8 cellular contexts compared by ENCODE assay signal in genomic region chr2:70247364-70248144, GRCh38. TPM values are rescaled to one million over a fixed set of nuclear protein-coding genes. Genes with fewer than 3 reads are reported as not detected.
DNase-seq lines count a peak whose midpoint lies in the region; ATAC-seq, FAIRE-seq and TF ChIP-seq lines count a peak whose summit lies in the region.

No MANE protein-coding gene starts in this region.

- peak overlapping the region; percentile 84 for H4K5ac ChIP-seq in mesendoderm (ENCODE audit: low read length)

- no peak for TF ChIP-seq CTCF in bronchial epithelial cell (IDR thresholded peaks at IDR 0.05; ENCODE audit: insufficient read depth, low read length, severe bottlenecking)

- peak overlapping the region; percentile 99 for H3K56ac ChIP-seq in mesendoderm (ENCODE audit: low read length)

- H3K79me2 ChIP-seq in mesendoderm (ENCODE audit: control insufficient read depth, insufficient read depth, low read length), result peaks cover 56% of the 10 kb centered on the region

- no peak overlapping the region for H4K8ac ChIP-seq in mesendoderm (ENCODE audit: low read depth, low read length)

- H2BK15ac ChIP-seq in mesendoderm (replicated peaks; ENCODE audit: low read depth), result no peak overlapping the region

- peak overlapping the region; percentile 94 for H3K27ac ChIP-seq in mesendoderm (ENCODE audit: low read depth, low read length)

- no peaks in the 10 kb centered on the region for H3K27me3 ChIP-seq in bronchial epithelial cell (ENCODE audit: control insufficient read depth, insufficient read depth, low read length)
- H3K27me3 ChIP-seq in mesendoderm (ENCODE audit: insufficient read depth, low read length, poor library complexity), result no peaks in the 10 kb centered on the region

- H2BK5ac ChIP-seq in mesendoderm (ENCODE audit: low read length), result peak overlapping the region; percentile 97

- peak overlapping the region; percentile 51 for H3K18ac ChIP-seq in mesendoderm (ENCODE audit: low read length)

- peak overlapping the region; percentile 97 for H3K4me3 ChIP-seq in bronchial epithelial cell (ENCODE audit: low read depth, low read length)
- H3K4me3 ChIP-seq in mesendoderm (ENCODE audit: low read length), result peak overlapping the region; percentile 80

- H2AK5ac ChIP-seq in mesendoderm (ENCODE audit: low read length), result peak overlapping the region; percentile 77

- peak overlapping the region; percentile 68 for H3K4me2 ChIP-seq in mesendoderm (ENCODE audit: low read length)

- H3K36me3 ChIP-seq in bronchial epithelial cell (ENCODE audit: control insufficient read depth, insufficient read depth, low read length), result no peaks in the 10 kb centered on the region
- no peaks in the 10 kb centered on the region for H3K36me3 ChIP-seq in mesendoderm (ENCODE audit: control insufficient read depth, insufficient read depth, low read length)

- no peak for ATAC-seq in HG02798 (IDR thresholded peaks at IDR 0.05; ENCODE audit: poor library complexity, unreplicated experiment)

- no peaks in the 10 kb centered on the region for H3K79me1 ChIP-seq in mesendoderm (ENCODE audit: low read length)

- H3K9ac ChIP-seq in mesendoderm (ENCODE audit: low read length), result peak overlapping the region; percentile 95

- H2BK120ac ChIP-seq in mesendoderm (ENCODE audit: low read depth, low read length), result no peak overlapping the region

- no peak for FAIRE-seq in bronchial epithelial cell (lab: Jason Lieb, UNC)
- FAIRE-seq in urothelium cell line (lab: Jason Lieb, UNC), result no peak

- H3K4me1 ChIP-seq in mesendoderm (ENCODE audit: control insufficient read depth, low read depth, low read length), result peaks cover 6% of the 10 kb centered on the region

- no CpG with 5 or more reads among the region's 18 CpGs for WGBS in mesendoderm (ENCODE audit: extremely low coverage, insufficient coverage, low lambda C conversion rate)

- peak overlapping the region; percentile 97 for H3K23ac ChIP-seq in mesendoderm (ENCODE audit: low read length)

- DNase-seq in NCI-H1417 (lab: John Stamatoyannopoulos, UW) (peak; percentile 49 to 89 (median 61)), NCI-H1417 treated with DMSO at 0.1 percent for 48 hours (lab: John Stamatoyannopoulos, UW) (no peak), NCI-H345 (lab: John Stamatoyannopoulos, UW) (peak; percentile 29), bronchial epithelial cell (ENCODE audit: low read depth) (peak; percentile 15), mesendoderm (no peak), urothelium cell line (ENCODE audit: low spot score) (peak; percentile 12), ecto neural progenitor cell (ENCODE audit: low spot score) (no peak)

- peak overlapping the region; percentile 82 for H3K4ac ChIP-seq in mesendoderm (ENCODE audit: low read depth, low read length)

RNA-seq across cellular contexts. Expression of gene TIA1, which starts 0.9 kb away (rescaled TPM):
- 58.7 and 81.8 TPM in 2 replicates for total RNA-seq in bronchial epithelial cell
- polyA plus RNA-seq in mesendoderm (2013, experiment 1 of 2), result 57.0 TPM
- 57.9 TPM for polyA plus RNA-seq in mesendoderm (2013, experiment 2 of 2)

RNA-seq across cellular contexts. Expression of gene PCYOX1, which starts 10.4 kb away (rescaled TPM):
- total RNA-seq in bronchial epithelial cell, result 30.9 and 31.1 TPM in 2 replicates
- 22.4 TPM for polyA plus RNA-seq in mesendoderm (2013, experiment 1 of 2)
- 25.7 TPM for polyA plus RNA-seq in mesendoderm (2013, experiment 2 of 2)

RNA-seq across cellular contexts. Expression of gene SNRPG, which starts 46.0 kb away (rescaled TPM):
- total RNA-seq in bronchial epithelial cell, result 182 and 210 TPM in 2 replicates
- polyA plus RNA-seq in mesendoderm (2013, experiment 1 of 2), result 687 TPM
- 673 TPM for polyA plus RNA-seq in mesendoderm (2013, experiment 2 of 2)

RNA-seq across cellular contexts. Expression of gene FAM136A, which starts 54.3 kb away (rescaled TPM):
- 21.5 and 23.4 TPM in 2 replicates for total RNA-seq in bronchial epithelial cell
- 126 TPM for polyA plus RNA-seq in mesendoderm (2013, experiment 1 of 2)
- 126 TPM for polyA plus RNA-seq in mesendoderm (2013, experiment 2 of 2)

RNA-seq across cellular contexts. Expression of gene C2orf42, which starts 56.7 kb away (rescaled TPM):
- total RNA-seq in bronchial epithelial cell, result 14.5 and 17.9 TPM in 2 replicates
- 4.5 TPM for polyA plus RNA-seq in mesendoderm (2013, experiment 1 of 2)
- polyA plus RNA-seq in mesendoderm (2013, experiment 2 of 2), result 4.9 TPM

Comparison
In these comparisons a context has a peak if more than half of its experiments do, and no peak if none do; other contexts are left out.
1. DNase-seq: peak in NCI-H1417 (3 of 3), NCI-H345 (single experiment), bronchial epithelial cell (single experiment) and urothelium cell line (single experiment); none in NCI-H1417 treated with DMSO at 0.1 percent for 48 hours (single experiment), mesendoderm (single experiment) and ecto neural progenitor cell (single experiment).